ENCODE assay signal across 8 cellular contexts in genomic region chr10:26725837-26726727, GRCh38. TPM values are rescaled to one million over a fixed set of nuclear protein-coding genes. Genes with fewer than 3 reads are reported as not detected.
DNase-seq lines count a peak whose midpoint lies in the region; ATAC-seq and TF ChIP-seq lines count a peak whose summit lies in the region.

No MANE protein-coding gene starts in this region.

- H3K27me3 Mint-ChIP-seq in T-helper 17 cell, result no peaks in the 10 kb centered on the region

- in situ Hi-C loops in ACHN (cut with HindIII; ENCODE audit: low pct_ligation_motif_present, low pct_unique_long_range_greater_than_20kb, low sequenced_read_pairs), result no loop called here

- H3K4me1 Mint-ChIP-seq in T-helper 17 cell, result peaks cover 7% of the 10 kb centered on the region

- peak; percentile 49 for DNase-seq in ACHN
- DNase-seq in GM12864 (ENCODE audit: low read depth), result no peak
- peak; percentile 22 to 30 (median 22) for DNase-seq in T-helper 17 cell
- peak; percentile 76 to 80 for DNase-seq in cardiac fibroblast (ENCODE audit: low read depth in 2 of 2)
- DNase-seq in kidney epithelial cell (ENCODE audit: low read depth), result peak; percentile 9
- DNase-seq in stimulated activated CD4-positive, alpha-beta T cell treated with anti-CD3 and anti-CD28 coated beads, Interleukin-4, amount 100 ng/mL, for 4 hours, result peak; percentile 29 to 30

- TF ChIP-seq CTCF in GM12864 (IDR thresholded peaks at IDR 0.05; ENCODE audit: low read depth, low read length, missing control alignments) (peak; percentile 72), LNCAP (IDR thresholded peaks at IDR 0.05) (peak; percentile 75), cardiac fibroblast (IDR thresholded peaks at IDR 0.05; ENCODE audit: low read depth, low read length) (peak; percentile 63), kidney epithelial cell (IDR thresholded peaks at IDR 0.05; ENCODE audit: insufficient read depth, low read length, poor library complexity, severe bottlenecking) (peak; percentile 74)

- peak; percentile 70 for ATAC-seq in T-helper 17 cell
- no peak for ATAC-seq in HG03378 (IDR thresholded peaks at IDR 0.05; ENCODE audit: unreplicated experiment)

- H3K4me3 Mint-ChIP-seq in T-helper 17 cell, result no peak overlapping the region

- peak overlapping the region; percentile 61 for H3K27ac Mint-ChIP-seq in T-helper 17 cell

- peaks cover 4% of the 10 kb centered on the region for H3K36me3 Mint-ChIP-seq in T-helper 17 cell (ENCODE audit: low read depth)

- H3K27me3 ChIP-seq in kidney epithelial cell (ENCODE audit: control insufficient read depth, insufficient read depth, low read length), result no peaks in the 10 kb centered on the region

- H3K4me3 ChIP-seq in GM12864 (ENCODE audit: low read depth, low read length) (no peak overlapping the region), cardiac fibroblast (replicated peaks in 1 of 2; ENCODE audit: low read depth in 2 of 2, low read length in 2 of 2) (no peak overlapping the region), kidney epithelial cell (ENCODE audit: low read depth, low read length) (no peak overlapping the region)

- no peaks in the 10 kb centered on the region for H3K36me3 ChIP-seq in kidney epithelial cell (ENCODE audit: control insufficient read depth, insufficient read depth, low read length)

- H3K9me3 ChIP-seq in T-helper 17 cell (ENCODE audit: control insufficient read depth, low read length, poor library complexity, severe bottlenecking), result no peaks in the 10 kb centered on the region

RNA-seq across cellular contexts. Expression of gene PDSS1, which starts 28.6 kb away (rescaled TPM):
- 1 to 10 TPM; 2.4 to 5.1 TPM for total RNA-seq in T-helper 17 cell
- total RNA-seq in kidney epithelial cell, result 6.8 and 7.9 TPM in 2 replicates
